Comparison of ENCODE assay signal across 28 cellular contexts in genomic region chr1:9422921-9423505, GRCh38.
DNase-seq lines count a peak whose midpoint lies in the region; ATAC-seq and TF ChIP-seq lines count a peak whose summit lies in the region.
"Had no signal": no experiment of that assay in that cellular context is flagged by ENCODE, and none has a peak within 500 bp of the region (broad histone marks: within the 10 kb centered on the region; RNA-seq: fewer than 3 reads in every experiment).

No MANE protein-coding gene starts in this region.

- peaks cover 67% of the 10 kb centered on the region for H3F3A ChIP-seq in DOHH2 (ENCODE audit: control insufficient read depth, insufficient read depth)

- no peak for TF ChIP-seq CTCF in DOHH2 (IDR thresholded peaks at IDR 0.05; ENCODE audit: low read depth, low read length, poor library complexity, severe bottlenecking)

- H3K4me3 ChIP-seq in DOHH2 (ENCODE audit: low read length) = peak overlapping the region; percentile 64
- H3K4me3 ChIP-seq in trophoblast cell (ENCODE audit: low read depth, low read length) = no peak overlapping the region
- H3K4me3 ChIP-seq: esophagus muscularis mucosa, heart right ventricle, K562, lower lobe of right lung, MG63, mucosa of descending colon had no signal

- no peaks in the 10 kb centered on the region for H4K20me1 ChIP-seq in DOHH2 (ENCODE audit: control insufficient read depth, insufficient read depth, low read depth, low read length)

- peaks cover 3% of the 10 kb centered on the region for H3K79me2 ChIP-seq in DOHH2 (ENCODE audit: control insufficient read depth, low read length)
- H3K79me2 ChIP-seq in trophoblast cell (ENCODE audit: control insufficient read depth, insufficient read depth, low read length, poor library complexity) = no peaks in the 10 kb centered on the region

- H3K4me1 Mint-ChIP-seq in stimulated activated naive CD8-positive, alpha-beta T cell treated with anti-CD3 and anti-CD28 coated beads, Interleukin-15, amount 100 ng/mL, for 72 hours = peaks cover 46% of the 10 kb centered on the region

- no peaks in the 10 kb centered on the region for H3K9me3 Mint-ChIP-seq in stimulated activated naive CD8-positive, alpha-beta T cell treated with anti-CD3 and anti-CD28 coated beads, Interleukin-15, amount 100 ng/mL, for 72 hours
- H3K9me3 Mint-ChIP-seq: CD4-positive, CD25-positive, alpha-beta regulatory T cell; stimulated activated effector memory CD8-positive, alpha-beta T cell treated with anti-CD3 and anti-CD28 coated beads, Interleukin-12 subunit alpha, Interleukin-12 subunit beta, amount 100 ng/mL, for 72 hours had no signal

- peak overlapping the region; percentile 37 for H4K91ac ChIP-seq in trophoblast cell (ENCODE audit: low read depth, low read length)

- no peak overlapping the region for H3K14ac ChIP-seq in trophoblast cell (ENCODE audit: low read length)

- no peak overlapping the region for H2BK5ac ChIP-seq in trophoblast cell (ENCODE audit: low read depth, low read length, poor library complexity)

- H3K4ac ChIP-seq in trophoblast cell (ENCODE audit: low read depth, low read length) = no peak overlapping the region

- no CpG with 5 or more reads among the region's 12 CpGs for WGBS in trophoblast cell (ENCODE audit: extremely low coverage, insufficient coverage, insufficient read length)

- ATAC-seq in stimulated activated naive CD8-positive, alpha-beta T cell treated with anti-CD3 and anti-CD28 coated beads, Interleukin-15, amount 100 ng/mL, for 72 hours = no peak
- ATAC-seq: foreskin keratinocyte; heart right ventricle; K562; lower lobe of right lung; mucosa of descending colon; stimulated activated effector memory CD8-positive, alpha-beta T cell treated with anti-CD3 and anti-CD28 coated beads, Interleukin-12 subunit alpha, Interleukin-12 subunit beta, amount 100 ng/mL, for 72 hours had no signal

- no peak overlapping the region for H4K8ac ChIP-seq in trophoblast cell (ENCODE audit: low read depth, low read length)

- H3K27me3 ChIP-seq in DOHH2 (ENCODE audit: control insufficient read depth, low read length) = no peaks in the 10 kb centered on the region
- no peaks in the 10 kb centered on the region for H3K27me3 ChIP-seq in trophoblast cell (ENCODE audit: insufficient read depth, low read length)
- H3K27me3 ChIP-seq: esophagus muscularis mucosa, heart right ventricle had no signal

- DNase-seq in NCI-H2171 (lab: John Stamatoyannopoulos, UW) = peak; percentile 95
- DNase-seq in RPMI8226 = peak; percentile 10
- no peak for DNase-seq in trophoblast cell
- no peak for DNase-seq in stimulated activated naive CD8-positive, alpha-beta T cell treated with anti-CD3 and anti-CD28 coated beads, Interleukin-15, amount 100 ng/mL, for 72 hours
- DNase-seq in MV-4-11 (lab: John Stamatoyannopoulos, UW) = no peak
- no peak for DNase-seq in NCI-H345 treated with DMSO at 0.1 percent for 48 hours (lab: John Stamatoyannopoulos, UW; ENCODE audit: unreplicated experiment)
- DNase-seq: activated CD4-positive, alpha-beta T cell treated with anti-CD3 and anti-CD28 coated beads for 48 hours; activated CD8-positive, alpha-beta memory T cell treated with anti-CD3 and anti-CD28 coated beads for 24 hours; activated gamma-delta T cell; activated T-cell treated with anti-CD3 and anti-CD28 coated beads, Interleukin-2, amount 50 U/mL, for 1 hour; CD4-positive, CD25-positive, alpha-beta regulatory T cell; cortex of kidney; foreskin keratinocyte; HCEC 1CT; heart right ventricle; kidney glomerular epithelial cell; lower lobe of right lung; MG63; mucosa of descending colon; NCI-H1417; NCI-H510A treated with DMSO at 0.1 percent for 48 hours; stimulated activated CD4-positive, alpha-beta T cell treated with anti-CD3 and anti-CD28 coated beads, Interleukin-4, amount 100 ng/mL, for 24 hours; substantia nigra had no signal

- H3K9me3 ChIP-seq in DOHH2 (ENCODE audit: control insufficient read depth, insufficient read depth, low read length) (no peaks in the 10 kb centered on the region), trophoblast cell (ENCODE audit: insufficient read depth, low read depth, low read length) (peaks cover 5% of the 10 kb centered on the region)
- H3K9me3 ChIP-seq: esophagus muscularis mucosa, heart right ventricle, lower lobe of right lung, MG63, mucosa of descending colon had no signal

- H3K18ac ChIP-seq in trophoblast cell (ENCODE audit: low read length) = no peak overlapping the region

- H4K12ac ChIP-seq in trophoblast cell (ENCODE audit: low read depth, low read length) = no peak overlapping the region

- H3K79me1 ChIP-seq in trophoblast cell (ENCODE audit: low read length) = peaks cover 5% of the 10 kb centered on the region

- H3K27ac Mint-ChIP-seq in stimulated activated naive CD8-positive, alpha-beta T cell treated with anti-CD3 and anti-CD28 coated beads, Interleukin-15, amount 100 ng/mL, for 72 hours = no peak overlapping the region
- H3K27ac Mint-ChIP-seq: CD4-positive, CD25-positive, alpha-beta regulatory T cell; stimulated activated effector memory CD8-positive, alpha-beta T cell treated with anti-CD3 and anti-CD28 coated beads, Interleukin-12 subunit alpha, Interleukin-12 subunit beta, amount 100 ng/mL, for 72 hours had no signal

- H3K27ac ChIP-seq in DOHH2 (ENCODE audit: low read depth, low read length) (peak overlapping the region; percentile 96), trophoblast cell (ENCODE audit: low read depth, low read length) (no peak overlapping the region)
- H3K27ac ChIP-seq: esophagus muscularis mucosa, foreskin keratinocyte, heart right ventricle, lower lobe of right lung, RWPE1 had no signal

- H3K23ac ChIP-seq in trophoblast cell (ENCODE audit: low read length) = peak overlapping the region; percentile 22

- H3K9ac ChIP-seq in trophoblast cell (ENCODE audit: low read length) = peak overlapping the region; percentile 36

- no peak overlapping the region for H2BK120ac ChIP-seq in trophoblast cell (ENCODE audit: insufficient read depth, low read length, poor library complexity)

- H2BK12ac ChIP-seq in trophoblast cell (ENCODE audit: low read length) = peak overlapping the region; percentile 37

- peaks cover 57% of the 10 kb centered on the region for H3K27me3 Mint-ChIP-seq in stimulated activated naive CD8-positive, alpha-beta T cell treated with anti-CD3 and anti-CD28 coated beads, Interleukin-15, amount 100 ng/mL, for 72 hours

- H2AK5ac ChIP-seq in trophoblast cell (ENCODE audit: low read length) = peak overlapping the region; percentile 65

- no peak overlapping the region for H2AFZ ChIP-seq in trophoblast cell (ENCODE audit: insufficient read depth, low read length, poor library complexity)

- H3K4me1 ChIP-seq in DOHH2 (ENCODE audit: control insufficient read depth, low read length) (peaks cover 98% of the 10 kb centered on the region), trophoblast cell (ENCODE audit: control insufficient read depth in 1 of 2, insufficient read depth in 2 of 2, low read length in 2 of 2) (peaks cover 2 to 11% of the 10 kb centered on the region in 2 experiments)
- H3K4me1 ChIP-seq: foreskin keratinocyte had no signal

- no peaks in the 10 kb centered on the region for H3K9me2 ChIP-seq in DOHH2 (replicated peaks; ENCODE audit: control insufficient read depth, low read length)

- no peak overlapping the region for H3K4me3 Mint-ChIP-seq in stimulated activated naive CD8-positive, alpha-beta T cell treated with anti-CD3 and anti-CD28 coated beads, Interleukin-15, amount 100 ng/mL, for 72 hours
- H3K4me3 Mint-ChIP-seq: stimulated activated effector memory CD8-positive, alpha-beta T cell treated with anti-CD3 and anti-CD28 coated beads, Interleukin-12 subunit alpha, Interleukin-12 subunit beta, amount 100 ng/mL, for 72 hours had no signal

- H3K4me2 ChIP-seq in DOHH2 (ENCODE audit: low read length) (peak overlapping the region; percentile 82), trophoblast cell (ENCODE audit: low read length) (no peak overlapping the region)

- no peaks in the 10 kb centered on the region for H3K36me3 ChIP-seq in DOHH2 (ENCODE audit: control insufficient read depth, low read length)
- H3K36me3 ChIP-seq in trophoblast cell (ENCODE audit: control insufficient read depth in 1 of 2, insufficient read depth in 2 of 2, low read length in 2 of 2) = no peaks in the 10 kb centered on the region
- H3K36me3 ChIP-seq: esophagus muscularis mucosa, heart right ventricle, lower lobe of right lung, MG63 had no signal

Comparison
In these comparisons a context has a peak if more than half of its experiments do, and no peak if none do; other contexts are left out.
1. DNase-seq: peak in NCI-H2171 (single experiment) and RPMI8226 (single experiment); none in trophoblast cell (0 of 2), stimulated activated naive CD8-positive, alpha-beta T cell treated with anti-CD3 and anti-CD28 coated beads, Interleukin-15, amount 100 ng/mL, for 72 hours (0 of 2), MV-4-11 (single experiment) and NCI-H345 treated with DMSO at 0.1 percent for 48 hours (single experiment).